In genomic region chr22:39282642-39283311, GRCh38 we compare ENCODE assay signal across 8 cellular contexts. TPM values are rescaled to one million over a fixed set of nuclear protein-coding genes. Genes with fewer than 3 reads are reported as not detected.
DNase-seq lines count a peak whose midpoint lies in the region; ATAC-seq and TF ChIP-seq lines count a peak whose summit lies in the region.

No MANE protein-coding gene starts in this region.

- H3K4me1 ChIP-seq in neural progenitor cell: peaks cover 7% of the 10 kb centered on the region

- POLR2A ChIA-PET in activated CD8-positive, alpha-beta T cell treated with anti-CD3 and anti-CD28 coated beads, Interleukin-2, amount 10 ng/mL, durations not matched to agents 7 days and 5 days (lab: Charles Lee): interaction anchor here (0.7 kb wide), 1 partner anchor 36 kb away, joined by 3 read pairs; no protein-coding TSS in a partner anchor
- POLR2A ChIA-PET in CD4-positive, alpha-beta T cell (lab: Charles Lee): no interaction called here

- peak overlapping the region; percentile 18 for H3K4me3 Mint-ChIP-seq in neural progenitor cell
- H3K4me3 Mint-ChIP-seq in activated CD8-positive, alpha-beta T cell treated with anti-CD3 and anti-CD28 coated beads, Interleukin-2, amount 10 ng/mL, durations not matched to agents 7 days and 5 days: no peak overlapping the region
- no peak overlapping the region for H3K4me3 Mint-ChIP-seq in CD4-positive, alpha-beta T cell

- H3K4me1 Mint-ChIP-seq in neural progenitor cell: peaks cover 28% of the 10 kb centered on the region
- no peaks in the 10 kb centered on the region for H3K4me1 Mint-ChIP-seq in activated CD8-positive, alpha-beta T cell treated with anti-CD3 and anti-CD28 coated beads, Interleukin-2, amount 10 ng/mL, durations not matched to agents 7 days and 5 days (ENCODE audit: low read depth)
- peaks cover 8% of the 10 kb centered on the region for H3K4me1 Mint-ChIP-seq in CD4-positive, alpha-beta T cell (ENCODE audit: low read depth)

- no peaks in the 10 kb centered on the region for H3K27me3 ChIP-seq in neural progenitor cell
- H3K27me3 ChIP-seq in CD4-positive, alpha-beta T cell (ENCODE audit: control insufficient read depth, insufficient read depth, low read length): no peaks in the 10 kb centered on the region

- TF ChIP-seq CTCF in fibroblast of pulmonary artery (IDR thresholded peaks at IDR 0.05; ENCODE audit: low read length, missing control alignments) (no peak), neural progenitor cell (IDR thresholded peaks at IDR 0.05) (peak; percentile 9)
- TF ChIP-seq CTCF in CD4-positive, alpha-beta T cell (IDR thresholded peaks at IDR 0.05): no peak

- peak; percentile 30 for ATAC-seq in Right ventricle myocardium inferior
- no peak for ATAC-seq in activated CD8-positive, alpha-beta T cell treated with anti-CD3 and anti-CD28 coated beads, Interleukin-2, amount 10 ng/mL, durations not matched to agents 7 days and 5 days
- no peak for ATAC-seq in HG03469 (IDR thresholded peaks at IDR 0.05; ENCODE audit: unreplicated experiment)
- ATAC-seq in GM19324 (IDR thresholded peaks at IDR 0.05; ENCODE audit: low FRiP score, unreplicated experiment): no peak
- ATAC-seq in CD4-positive, alpha-beta T cell (ENCODE audit: poor library complexity): no peak

- no peak overlapping the region for H3K4me2 ChIP-seq in neural progenitor cell

- H3K27me3 Mint-ChIP-seq in neural progenitor cell (ENCODE audit: insufficient read depth, low read depth): peaks cover 7% of the 10 kb centered on the region
- H3K27me3 Mint-ChIP-seq in activated CD8-positive, alpha-beta T cell treated with anti-CD3 and anti-CD28 coated beads, Interleukin-2, amount 10 ng/mL, durations not matched to agents 7 days and 5 days (ENCODE audit: low read depth): peaks cover 19% of the 10 kb centered on the region
- H3K27me3 Mint-ChIP-seq in CD4-positive, alpha-beta T cell: peaks cover 5% of the 10 kb centered on the region

- CTCF ChIA-PET in activated CD8-positive, alpha-beta T cell treated with anti-CD3 and anti-CD28 coated beads, Interleukin-2, amount 10 ng/mL, durations not matched to agents 7 days and 5 days (lab: Charles Lee): no interaction called here
- CTCF ChIA-PET in CD4-positive, alpha-beta T cell (lab: Charles Lee): no interaction called here

- H3K9me3 ChIP-seq in neural progenitor cell (ENCODE audit: low read depth): no peaks in the 10 kb centered on the region
- peaks cover 9% of the 10 kb centered on the region for H3K9me3 ChIP-seq in CD4-positive, alpha-beta T cell (ENCODE audit: control insufficient read depth, low read length)

- intact Hi-C loops in Right ventricle myocardium inferior (cut with DNase I): no loop called here
- intact Hi-C loops in cardiac septum (cut with DNase I): loop anchor here (2.0 kb wide), 1 partner anchor 40 kb away; no protein-coding TSS in a partner anchor
- intact Hi-C loops in CD4-positive, alpha-beta T cell (cut with DNase I, micrococcal nuclease): loop anchor here in 1 of 2 experiments (10.0 kb wide), 1 partner anchor 678 kb away; no protein-coding TSS in a partner anchor

- no peaks in the 10 kb centered on the region for H3K36me3 ChIP-seq in neural progenitor cell

- peak; percentile 66 for DNase-seq in Right ventricle myocardium inferior (ENCODE audit: missing footprints)
- DNase-seq in cardiac septum (ENCODE audit: low spot score): no peak
- peak; percentile 28 for DNase-seq in fibroblast of pulmonary artery (ENCODE audit: low read depth)
- DNase-seq in neural progenitor cell (ENCODE audit: low spot score): no peak
- no peak for DNase-seq in activated CD8-positive, alpha-beta T cell treated with anti-CD3 and anti-CD28 coated beads, Interleukin-2, amount 10 ng/mL, durations not matched to agents 7 days and 5 days
- DNase-seq in CD4-positive, alpha-beta T cell: no peak

- H3K9me3 Mint-ChIP-seq in neural progenitor cell: no peaks in the 10 kb centered on the region
- H3K9me3 Mint-ChIP-seq in activated CD8-positive, alpha-beta T cell treated with anti-CD3 and anti-CD28 coated beads, Interleukin-2, amount 10 ng/mL, durations not matched to agents 7 days and 5 days (ENCODE audit: insufficient read depth): no peaks in the 10 kb centered on the region
- no peaks in the 10 kb centered on the region for H3K9me3 Mint-ChIP-seq in CD4-positive, alpha-beta T cell

- no peak overlapping the region for H3K9ac ChIP-seq in neural progenitor cell

- H3K27ac ChIP-seq in neural progenitor cell: no peak overlapping the region
- H3K27ac ChIP-seq in CD4-positive, alpha-beta T cell (ENCODE audit: low read depth, low read length): no peak overlapping the region

- H3K4me3 ChIP-seq in fibroblast of pulmonary artery (replicated peaks; ENCODE audit: low read depth, low read length) (no peak overlapping the region), neural progenitor cell (no peak overlapping the region)

- no peak overlapping the region for H2AFZ ChIP-seq in neural progenitor cell (replicated peaks)

- H3K79me2 ChIP-seq in neural progenitor cell (ENCODE audit: low read depth): no peaks in the 10 kb centered on the region

- peaks cover 8% of the 10 kb centered on the region for H3F3A ChIP-seq in neural progenitor cell (ENCODE audit: low read depth)

- H3K36me3 Mint-ChIP-seq in neural progenitor cell: no peaks in the 10 kb centered on the region
- H3K36me3 Mint-ChIP-seq in activated CD8-positive, alpha-beta T cell treated with anti-CD3 and anti-CD28 coated beads, Interleukin-2, amount 10 ng/mL, durations not matched to agents 7 days and 5 days (ENCODE audit: low read depth): no peaks in the 10 kb centered on the region
- H3K36me3 Mint-ChIP-seq in CD4-positive, alpha-beta T cell (ENCODE audit: low read depth): no peaks in the 10 kb centered on the region

- H4K20me1 ChIP-seq in neural progenitor cell (ENCODE audit: low read depth): no peaks in the 10 kb centered on the region

- peak overlapping the region; percentile 60 for H3K27ac Mint-ChIP-seq in neural progenitor cell
- H3K27ac Mint-ChIP-seq in activated CD8-positive, alpha-beta T cell treated with anti-CD3 and anti-CD28 coated beads, Interleukin-2, amount 10 ng/mL, durations not matched to agents 7 days and 5 days: no peak overlapping the region
- no peak overlapping the region for H3K27ac Mint-ChIP-seq in CD4-positive, alpha-beta T cell

RNA-seq across cellular contexts. Expression of gene RPL3, which starts 36.6 kb away (rescaled TPM):
- 355 TPM for total RNA-seq in Right ventricle myocardium inferior
- 317 TPM for total RNA-seq in cardiac septum
- 3,021 and 4,709 TPM in 2 replicates for total RNA-seq in neural progenitor cell (ENCODE audit: low replicate concordance)
- 1,000 to 10,000 TPM; 1,693 to 1,717 TPM for total RNA-seq in activated CD8-positive, alpha-beta T cell treated with anti-CD3 and anti-CD28 coated beads, Interleukin-2, amount 10 ng/mL, durations not matched to agents 7 days and 5 days
- 1,000 to 10,000 TPM; 3,952 to 3,974 TPM for total RNA-seq in CD4-positive, alpha-beta T cell

RNA-seq across cellular contexts. Expression of gene PDGFB, which starts 38.0 kb away (rescaled TPM):
- total RNA-seq in Right ventricle myocardium inferior (19.7 TPM), cardiac septum (21.2 TPM), neural progenitor cell (ENCODE audit: low replicate concordance) (0.15 and 0.65 TPM in 2 replicates)
- total RNA-seq in activated CD8-positive, alpha-beta T cell treated with anti-CD3 and anti-CD28 coated beads, Interleukin-2, amount 10 ng/mL, durations not matched to agents 7 days and 5 days: under 1 TPM; 0.18 to 0.34 TPM
- under 1 TPM; 0.45 to 0.69 TPM for total RNA-seq in CD4-positive, alpha-beta T cell

Comparison
In these comparisons a context has a peak if more than half of its experiments do, and no peak if none do; other contexts are left out.
1. DNase-seq: peak in Right ventricle myocardium inferior (single experiment) and fibroblast of pulmonary artery (single experiment); none in cardiac septum (single experiment), neural progenitor cell (single experiment), activated CD8-positive, alpha-beta T cell treated with anti-CD3 and anti-CD28 coated beads, Interleukin-2, amount 10 ng/mL, durations not matched to agents 7 days and 5 days (single experiment) and CD4-positive, alpha-beta T cell (0 of 10).
2. RNA of gene PDGFB, which starts 38.0 kb away (total RNA-seq): 21.2 TPM in cardiac septum (single experiment) and 19.7 TPM in Right ventricle myocardium inferior (single experiment); 0.45 to 0.69 TPM in CD4-positive, alpha-beta T cell, 0.18 to 0.34 TPM in activated CD8-positive, alpha-beta T cell treated with anti-CD3 and anti-CD28 coated beads, Interleukin-2, amount 10 ng/mL, durations not matched to agents 7 days and 5 days and 0.15 to 0.65 TPM in neural progenitor cell; every median in the first group is over 10 times any median in the second.